ENCODE assay signal across 9 cellular contexts in the genomic region with DNA sequence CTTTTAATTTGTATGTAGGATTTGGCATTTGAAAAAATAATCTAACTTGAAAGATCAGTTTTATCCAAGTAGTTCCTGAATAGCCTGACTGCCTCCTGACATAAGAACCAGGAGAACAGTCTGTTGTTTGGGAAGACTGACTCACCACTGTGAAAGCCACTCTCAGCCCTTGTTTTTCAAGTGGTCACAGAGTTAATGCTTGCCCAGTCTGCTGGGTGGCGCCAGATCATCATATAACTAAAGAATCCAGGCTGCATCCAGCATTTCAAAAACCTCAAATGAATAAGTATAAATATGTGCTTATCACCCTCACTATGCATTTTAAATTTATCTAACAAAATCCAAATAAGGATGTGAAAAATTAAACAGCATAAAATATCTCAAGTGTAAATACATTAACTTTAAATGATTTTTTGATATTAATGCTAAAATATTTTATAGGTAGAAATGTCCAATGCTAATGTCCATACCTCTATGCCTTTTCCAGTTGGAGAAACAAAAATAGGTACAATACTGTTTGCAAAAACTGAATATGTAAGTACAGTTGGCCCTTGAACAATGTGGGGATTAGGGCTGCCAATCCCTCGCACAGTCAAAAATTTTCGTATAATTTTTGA. TPM values are rescaled to one million over a fixed set of nuclear protein-coding genes. Genes with fewer than 3 reads are reported as not detected.
A peak's percentile ranks its signal among the peaks of the same experiment; 100 is the strongest.
DNase-seq lines count a peak whose midpoint lies in the region; ATAC-seq and TF ChIP-seq lines count a peak whose summit lies in the region.
"Had no signal": no experiment of that assay in that cellular context is flagged by ENCODE, and none has a peak within 500 bp of the region (broad histone marks: within the 10 kb centered on the region; RNA-seq: fewer than 3 reads in every experiment).

No MANE protein-coding gene starts in this region.

- ATAC-seq in HG02938 (IDR thresholded peaks at IDR 0.05; ENCODE audit: unreplicated experiment), result no peak

- DNase-seq in COLO829 (ENCODE audit: low spot score) (peak; percentile 83), H7 (peak; percentile 3), NCI-H345 treated with DMSO at 0.1 percent for 48 hours (lab: John Stamatoyannopoulos, UW; ENCODE audit: unreplicated experiment) (peak; percentile 1), astrocyte of the spinal cord (ENCODE audit: low read depth, low spot score) (peak; percentile 82), iris pigment epithelial cell (ENCODE audit: low read depth) (peak; percentile 57), T1000 (lab: John Stamatoyannopoulos, UW) (no peak), NCI-H187 treated with DMSO at 0.1 percent for 48 hours (lab: John Stamatoyannopoulos, UW) (no peak)

- no peaks in the 10 kb centered on the region for H3K36me3 ChIP-seq in H7 (replicated peaks; ENCODE audit: control insufficient read depth, insufficient read depth, low read length)
- H3K36me3 ChIP-seq: tibial artery had no signal

- peak; percentile 64 for TF ChIP-seq CTCF in astrocyte of the spinal cord (IDR thresholded peaks at IDR 0.05; ENCODE audit: low read depth, low read length)

- no peaks in the 10 kb centered on the region for H3K27me3 ChIP-seq in H7 (ENCODE audit: control insufficient read depth, insufficient read depth, low read length)
- H3K27me3 ChIP-seq: tibial artery had no signal

- in situ Hi-C loops in astrocyte of the spinal cord (cut with HindIII; ENCODE audit: low sequenced_read_pairs), result no loop called here

- H3K4me3 ChIP-seq in H7 (ENCODE audit: insufficient read depth, low read depth, low read length) (no peak overlapping the region), astrocyte of the spinal cord (ENCODE audit: low read depth, low read length) (no peak overlapping the region)
- H3K4me3 ChIP-seq: tibial artery had no signal

RNA-seq across cellular contexts. Expression of a gene that starts 26.9 kb away (rescaled TPM):
- total RNA-seq in H7 (2014; rRNA removed; shearing (Covaris generic)), result 0.26 and 0.90 TPM in 2 replicates

Comparison
In these comparisons a context has a peak if more than half of its experiments do, and no peak if none do; other contexts are left out.
1. DNase-seq: peak in COLO829 (single experiment), H7 (single experiment), NCI-H345 treated with DMSO at 0.1 percent for 48 hours (single experiment), astrocyte of the spinal cord (single experiment) and iris pigment epithelial cell (single experiment); none in T1000 (single experiment) and NCI-H187 treated with DMSO at 0.1 percent for 48 hours (single experiment).